ENCODE assay signal across 11 cellular contexts in genomic region chr21:39676054-39676771, GRCh38.
DNase-seq lines count a peak whose midpoint lies in the region; ATAC-seq, FAIRE-seq and TF ChIP-seq lines count a peak whose summit lies in the region.
"Had no signal": no experiment of that assay in that cellular context is flagged by ENCODE, and none has a peak within 500 bp of the region (broad histone marks: within the 10 kb centered on the region; RNA-seq: fewer than 3 reads in every experiment).

No MANE protein-coding gene starts in this region.

- H3K4me3 ChIP-seq in astrocyte of the spinal cord (ENCODE audit: low read depth, low read length) (no peak overlapping the region), kidney (ENCODE audit: low read length in 2 of 2) (no peak overlapping the region)
- H3K4me3 ChIP-seq: right lobe of liver had no signal

- intact Hi-C loops in kidney (cut with DNase I): no loop called here

- H3K27ac Mint-ChIP-seq in mesothelial cell of epicardium: peak overlapping the region; percentile 92
- no peak overlapping the region for H3K27ac Mint-ChIP-seq in activated naive CD4-positive, alpha-beta T cell treated with anti-CD3 and anti-CD28 coated beads, Interleukin-2, amount 10 ng/mL, durations not matched to agents 7 days and 5 days
- H3K27ac Mint-ChIP-seq: activated naive CD8-positive, alpha-beta T cell treated with anti-CD3 and anti-CD28 coated beads, Interleukin-2, amount 10 ng/mL, durations not matched to agents 7 days and 5 days had no signal

- peaks cover 13% of the 10 kb centered on the region for H3K9me3 Mint-ChIP-seq in mesothelial cell of epicardium
- H3K9me3 Mint-ChIP-seq in activated naive CD4-positive, alpha-beta T cell treated with anti-CD3 and anti-CD28 coated beads, Interleukin-2, amount 10 ng/mL, durations not matched to agents 7 days and 5 days: peaks cover 5% of the 10 kb centered on the region
- H3K9me3 Mint-ChIP-seq: activated naive CD8-positive, alpha-beta T cell treated with anti-CD3 and anti-CD28 coated beads, Interleukin-2, amount 10 ng/mL, durations not matched to agents 7 days and 5 days had no signal

- H3K4me1 ChIP-seq in kidney (ENCODE audit: control insufficient read depth in 1 of 2, insufficient read depth in 1 of 2, low read depth in 1 of 2, low read length in 2 of 2): no peaks in the 10 kb centered on the region
- H3K4me1 ChIP-seq: right lobe of liver had no signal

- H3K27me3 Mint-ChIP-seq in mesothelial cell of epicardium (ENCODE audit: low read depth): no peaks in the 10 kb centered on the region
- no peaks in the 10 kb centered on the region for H3K27me3 Mint-ChIP-seq in activated naive CD4-positive, alpha-beta T cell treated with anti-CD3 and anti-CD28 coated beads, Interleukin-2, amount 10 ng/mL, durations not matched to agents 7 days and 5 days
- H3K27me3 Mint-ChIP-seq: activated naive CD8-positive, alpha-beta T cell treated with anti-CD3 and anti-CD28 coated beads, Interleukin-2, amount 10 ng/mL, durations not matched to agents 7 days and 5 days had no signal

- CTCF ChIA-PET in activated naive CD4-positive, alpha-beta T cell treated with anti-CD3 and anti-CD28 coated beads, Interleukin-2, amount 10 ng/mL, durations not matched to agents 7 days and 5 days (lab: Charles Lee): no interaction called here

- H3K36me3 ChIP-seq in kidney (ENCODE audit: control insufficient read depth in 1 of 2, insufficient read depth in 2 of 2, low read length in 2 of 2): no peaks in the 10 kb centered on the region
- H3K36me3 ChIP-seq: right lobe of liver had no signal

- no peak overlapping the region for H3K27ac ChIP-seq in kidney (ENCODE audit: low read depth in 2 of 2, low read length in 2 of 2)
- H3K27ac ChIP-seq: right lobe of liver had no signal

- no peaks in the 10 kb centered on the region for H3K36me3 Mint-ChIP-seq in mesothelial cell of epicardium
- H3K36me3 Mint-ChIP-seq in activated naive CD4-positive, alpha-beta T cell treated with anti-CD3 and anti-CD28 coated beads, Interleukin-2, amount 10 ng/mL, durations not matched to agents 7 days and 5 days: no peaks in the 10 kb centered on the region
- H3K36me3 Mint-ChIP-seq: activated naive CD8-positive, alpha-beta T cell treated with anti-CD3 and anti-CD28 coated beads, Interleukin-2, amount 10 ng/mL, durations not matched to agents 7 days and 5 days had no signal

- DNase-seq in DMS153 (lab: John Stamatoyannopoulos, UW) (peak; percentile 99), NCI-H1694 (lab: John Stamatoyannopoulos, UW) (peak; percentile 96), astrocyte of the spinal cord (ENCODE audit: low read depth, low spot score) (peak; percentile 61), mesothelial cell of epicardium (ENCODE audit: low spot score in 2 of 2, unreplicated experiment in 2 of 2) (peak in 1 of 2 experiments; percentile 55), kidney (no peak)
- no peak for DNase-seq in activated naive CD4-positive, alpha-beta T cell treated with anti-CD3 and anti-CD28 coated beads, Interleukin-2, amount 10 ng/mL, durations not matched to agents 7 days and 5 days
- DNase-seq: activated naive CD8-positive, alpha-beta T cell treated with anti-CD3 and anti-CD28 coated beads, Interleukin-2, amount 10 ng/mL, durations not matched to agents 7 days and 5 days; DND-41; right lobe of liver had no signal

- in situ Hi-C loops in astrocyte of the spinal cord (cut with HindIII; ENCODE audit: low sequenced_read_pairs): no loop called here

- ATAC-seq in HG03135 (IDR thresholded peaks at IDR 0.05; ENCODE audit: unreplicated experiment) (no peak), GM18868 (IDR thresholded peaks at IDR 0.05; ENCODE audit: unreplicated experiment) (no peak)

- peak overlapping the region; percentile 9 for H3K4me3 Mint-ChIP-seq in mesothelial cell of epicardium
- H3K4me3 Mint-ChIP-seq in activated naive CD4-positive, alpha-beta T cell treated with anti-CD3 and anti-CD28 coated beads, Interleukin-2, amount 10 ng/mL, durations not matched to agents 7 days and 5 days: no peak overlapping the region
- H3K4me3 Mint-ChIP-seq: activated naive CD8-positive, alpha-beta T cell treated with anti-CD3 and anti-CD28 coated beads, Interleukin-2, amount 10 ng/mL, durations not matched to agents 7 days and 5 days had no signal

- H3K9ac ChIP-seq in kidney (ENCODE audit: low read length in 2 of 2): no peak overlapping the region

- no peak for TF ChIP-seq CTCF in astrocyte of the spinal cord (IDR thresholded peaks at IDR 0.05; ENCODE audit: low read depth, low read length)
- TF ChIP-seq CTCF in mesothelial cell of epicardium (IDR thresholded peaks at IDR 0.05; ENCODE audit: unreplicated experiment): no peak
- TF ChIP-seq CTCF in kidney (IDR thresholded peaks at IDR 0.05; ENCODE audit: borderline replicate concordance, extremely low read depth, insufficient read depth): no peak

- no peaks in the 10 kb centered on the region for H3K9me3 ChIP-seq in kidney (ENCODE audit: control insufficient read depth in 1 of 2, low read length in 2 of 2)
- H3K9me3 ChIP-seq: right lobe of liver had no signal

- peaks cover 46% of the 10 kb centered on the region for H3K4me1 Mint-ChIP-seq in mesothelial cell of epicardium
- no peaks in the 10 kb centered on the region for H3K4me1 Mint-ChIP-seq in activated naive CD4-positive, alpha-beta T cell treated with anti-CD3 and anti-CD28 coated beads, Interleukin-2, amount 10 ng/mL, durations not matched to agents 7 days and 5 days
- H3K4me1 Mint-ChIP-seq: activated naive CD8-positive, alpha-beta T cell treated with anti-CD3 and anti-CD28 coated beads, Interleukin-2, amount 10 ng/mL, durations not matched to agents 7 days and 5 days had no signal

- no peak for FAIRE-seq in kidney (lab: Jason Lieb, UNC)

Comparison
In these comparisons a context has a peak if more than half of its experiments do, and no peak if none do; other contexts are left out.
1. DNase-seq: peak in DMS153 (single experiment), NCI-H1694 (single experiment) and astrocyte of the spinal cord (single experiment); none in kidney (single experiment) and activated naive CD4-positive, alpha-beta T cell treated with anti-CD3 and anti-CD28 coated beads, Interleukin-2, amount 10 ng/mL, durations not matched to agents 7 days and 5 days (single experiment).